2 cellular contexts compared by ENCODE assay signal in the genomic region with DNA sequence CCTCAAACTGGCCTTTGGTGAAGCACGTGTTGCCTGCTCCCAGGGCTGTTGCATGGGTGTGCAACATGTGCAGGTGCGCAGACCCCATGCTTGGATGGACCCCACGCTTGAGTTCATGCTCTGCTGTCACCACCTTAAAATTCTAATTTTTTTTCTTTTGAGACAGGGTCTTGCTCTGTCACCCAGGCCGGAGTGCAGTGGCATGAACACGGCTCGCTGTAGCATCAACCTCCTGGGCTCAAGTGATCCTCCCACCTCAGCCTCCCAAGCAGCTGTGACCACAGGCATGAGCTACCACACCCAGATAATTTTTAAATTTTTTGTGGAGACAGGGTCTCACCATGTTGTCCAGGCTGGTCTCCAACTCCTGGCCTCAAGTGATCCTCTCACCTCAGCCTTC.
A peak's percentile ranks its signal among the peaks of the same experiment; 100 is the strongest.
TF ChIP-seq lines count a peak whose summit lies in the region.

No MANE protein-coding gene starts in this region.

TF ChIP-seq in HEK293, 187 proteins besides CTCF, POLR2A, EP300 and RAD21:
- TF ChIP-seq ZNF76 (tag by site-specific recombination; IDR thresholded peaks at IDR 0.05; ENCODE audit: borderline replicate concordance, low read depth) (no peak), SCRT2 (tag by site-specific recombination; IDR thresholded peaks at IDR 0.05) (0 out of 2 replicates have a peak, but pooled peaks have one; percentile 32)

TF ChIP-seq in K562, 482 proteins besides CTCF, POLR2A, EP300 and RAD21:
- 0 out of 2 replicates have a peak, but pooled peaks have one; percentile 12 for TF ChIP-seq MAX (CRISPR knock-in tag; IDR thresholded peaks at IDR 0.05)
- no peak for TF ChIP-seq E4F1 (CRISPR knock-in tag; IDR thresholded peaks at IDR 0.05; ENCODE audit: borderline replicate concordance)
- TF ChIP-seq HEY1 (CRISPR knock-in tag; IDR thresholded peaks at IDR 0.05; ENCODE audit: borderline replicate concordance): no peak
- no peak for TF ChIP-seq ZNF140 (CRISPR knock-in tag; IDR thresholded peaks at IDR 0.05)
- TF ChIP-seq, protein P1, sequence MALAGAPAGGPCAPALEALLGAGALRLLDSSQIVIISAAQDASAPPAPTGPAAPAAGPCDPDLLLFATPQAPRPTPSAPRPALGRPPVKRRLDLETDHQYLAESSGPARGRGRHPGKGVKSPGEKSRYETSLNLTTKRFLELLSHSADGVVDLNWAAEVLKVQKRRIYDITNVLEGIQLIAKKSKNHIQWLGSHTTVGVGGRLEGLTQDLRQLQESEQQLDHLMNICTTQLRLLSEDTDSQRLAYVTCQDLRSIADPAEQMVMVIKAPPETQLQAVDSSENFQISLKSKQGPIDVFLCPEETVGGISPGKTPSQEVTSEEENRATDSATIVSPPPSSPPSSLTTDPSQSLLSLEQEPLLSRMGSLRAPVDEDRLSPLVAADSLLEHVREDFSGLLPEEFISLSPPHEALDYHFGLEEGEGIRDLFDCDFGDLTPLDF (CRISPR knock-in tag; IDR thresholded peaks at IDR 0.05): no peak
